Comparison of ENCODE assay signal across 4 cellular contexts in genomic region chr22:44302363-44302762, GRCh38. TPM values are rescaled to one million over a fixed set of nuclear protein-coding genes. Genes with fewer than 3 reads are reported as not detected.
"Had no signal": no experiment of that assay in that cellular context is flagged by ENCODE, and none has a peak within 500 bp of the region (broad histone marks: within the 10 kb centered on the region; RNA-seq: fewer than 3 reads in every experiment).

No MANE protein-coding gene starts in this region.

RNA-seq across cellular contexts. Expression of gene SHISAL1, which starts 10.4 kb away (rescaled TPM):
- total RNA-seq: HepG2, HT-29, K562 had no signal
- polyA plus RNA-seq: HepG2, IgD-negative memory B cell, K562 had no signal
